Comparison of ENCODE assay signal across 8 cellular contexts in the genomic region with DNA sequence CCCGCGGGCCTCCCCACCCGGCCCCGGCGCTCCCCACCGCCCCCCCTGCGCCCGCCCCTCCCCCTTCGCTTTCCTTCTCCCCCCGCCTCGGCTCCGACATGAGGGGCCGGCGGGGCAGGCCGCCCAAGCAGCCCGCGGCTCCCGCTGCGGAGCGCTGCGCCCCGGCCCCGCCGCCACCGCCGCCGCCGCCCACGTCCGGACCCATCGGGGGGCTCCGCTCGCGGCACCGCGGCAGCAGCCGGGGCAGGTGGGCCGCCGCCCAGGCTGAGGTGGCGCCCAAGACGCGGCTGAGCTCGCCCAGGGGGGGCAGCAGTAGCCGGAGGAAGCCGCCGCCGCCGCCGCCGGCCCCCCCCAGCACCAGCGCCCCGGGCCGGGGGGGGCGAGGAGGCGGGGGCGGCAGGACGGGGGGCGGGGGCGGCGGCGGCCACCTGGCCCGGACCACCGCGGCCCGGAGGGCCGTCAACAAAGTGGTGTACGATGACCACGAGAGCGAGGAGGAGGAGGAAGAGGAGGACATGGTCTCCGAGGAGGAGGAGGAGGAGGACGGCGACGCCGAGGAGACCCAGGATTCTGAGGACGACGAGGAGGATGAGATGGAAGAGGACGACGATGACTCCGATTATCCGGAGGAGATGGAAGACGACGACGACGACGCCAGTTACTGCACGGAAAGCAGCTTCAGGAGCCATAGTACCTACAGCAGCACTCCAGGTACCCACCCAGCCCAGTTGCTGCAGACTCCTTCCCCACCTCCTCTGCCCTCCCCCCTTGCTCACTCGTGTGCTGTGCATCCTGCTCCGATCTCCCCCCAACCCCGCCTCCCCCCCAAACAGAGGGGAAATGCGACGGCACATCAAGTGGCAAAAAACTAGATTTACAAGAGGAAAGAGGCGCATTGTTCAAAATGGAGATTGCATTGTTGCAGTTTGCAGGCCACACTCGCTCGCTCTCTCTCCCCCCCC. TPM values are rescaled to one million over a fixed set of nuclear protein-coding genes. Genes with fewer than 3 reads are reported as not detected.
A peak's percentile ranks its signal among the peaks of the same experiment; 100 is the strongest.
DNase-seq lines count a peak whose midpoint lies in the region; ATAC-seq and TF ChIP-seq lines count a peak whose summit lies in the region.
"Not testable (repeated sequence)": the region's sequence is repeated elsewhere in the genome, so short reads cannot be mapped to it uniquely, and the experiment has no call there.

No MANE protein-coding gene starts in this region.

- DNase-seq in DMS153 treated with DMSO at 0.1 percent for 48 hours (lab: John Stamatoyannopoulos, UW; ENCODE audit: unreplicated experiment) (peak; percentile 6), SK-N-DZ (ENCODE audit: low spot score) (peak; percentile 74), activated gamma-delta T cell (lab: John Stamatoyannopoulos, UW) (peak; percentile 44), fibroblast of pulmonary artery (ENCODE audit: low read depth) (peak; percentile 30), naive B cell (peak; percentile 66)
- peak; percentile 63 for DNase-seq in stimulated activated CD8-positive, alpha-beta memory T cell treated with anti-CD3 and anti-CD28 coated beads, Interleukin-4, amount 100 ng/mL, for 48 hours

- not testable (repeated sequence) for H3K36me3 Mint-ChIP-seq in IgD-negative memory B cell, naive B cell

- H3K27ac Mint-ChIP-seq in IgD-negative memory B cell (peak overlapping the region; percentile 89 to 99 (median 95)), naive B cell (peak overlapping the region; percentile 97 to 99 (median 98))

- H3K4me1 Mint-ChIP-seq in IgD-negative memory B cell (peaks cover 36 to 48% (median 43%) of the 10 kb centered on the region in 3 donors), naive B cell (peaks cover 26 to 65% (median 49%) of the 10 kb centered on the region in 3 donors)

- not testable (repeated sequence) for H3K9me3 Mint-ChIP-seq in IgD-negative memory B cell, naive B cell

- peaks cover 15% of the 10 kb centered on the region for H3K27me3 Mint-ChIP-seq in IgD-negative memory B cell
- H3K27me3 Mint-ChIP-seq in naive B cell = not testable (repeated sequence)

- H3K4me3 Mint-ChIP-seq in IgD-negative memory B cell (peak overlapping the region; percentile 95 to 98 (median 96)), naive B cell (peak overlapping the region; percentile 92 to 99 (median 98))

- peak; percentile 42 for ATAC-seq in GM21723 (IDR thresholded peaks at IDR 0.05; ENCODE audit: unreplicated experiment)
- peak; percentile 58 to 60 for ATAC-seq in naive B cell (ENCODE audit: low read depth in 2 of 2)

- H3K4me3 ChIP-seq in fibroblast of pulmonary artery (replicated peaks; ENCODE audit: low read depth, low read length) = peak overlapping the region; percentile 85

- TF ChIP-seq CTCF in fibroblast of pulmonary artery (IDR thresholded peaks at IDR 0.05; ENCODE audit: low read length, missing control alignments) = not testable (repeated sequence)

RNA-seq across cellular contexts. Expression of gene BPTF, which starts 0.6 kb away (rescaled TPM):
- polyA plus RNA-seq in IgD-negative memory B cell (21.6 TPM), naive B cell (ENCODE audit: low read depth in 6 of 6) (10 to 100 TPM; 13.0 to 41.5 (median 14.6) TPM)
- 34.0 and 44.0 TPM in 2 replicates for polyA plus RNA-seq in SK-N-DZ (2014; cell fraction: cytosol; rRNA removed)
- 30.3 and 60.1 TPM in 2 replicates for polyA plus RNA-seq in SK-N-DZ (2014; cell fraction: nucleus; rRNA removed)

Comparison
In these comparisons a context has a peak if more than half of its experiments do, and no peak if none do; other contexts are left out.
1. Peak in every context shown above with its lines: DNase-seq, ATAC-seq and H3K4me3 ChIP-seq.
2. DNase-seq: peak in every context shown above with its lines; median percentile 74 in SK-N-DZ; 66 in naive B cell; 63 in stimulated activated CD8-positive, alpha-beta memory T cell treated with anti-CD3 and anti-CD28 coated beads, Interleukin-4, amount 100 ng/mL, for 48 hours; 44 in activated gamma-delta T cell; 30 in fibroblast of pulmonary artery; 6 in DMS153 treated with DMSO at 0.1 percent for 48 hours.